ENCODE assay signal across 1 cellular context in the genomic region with DNA sequence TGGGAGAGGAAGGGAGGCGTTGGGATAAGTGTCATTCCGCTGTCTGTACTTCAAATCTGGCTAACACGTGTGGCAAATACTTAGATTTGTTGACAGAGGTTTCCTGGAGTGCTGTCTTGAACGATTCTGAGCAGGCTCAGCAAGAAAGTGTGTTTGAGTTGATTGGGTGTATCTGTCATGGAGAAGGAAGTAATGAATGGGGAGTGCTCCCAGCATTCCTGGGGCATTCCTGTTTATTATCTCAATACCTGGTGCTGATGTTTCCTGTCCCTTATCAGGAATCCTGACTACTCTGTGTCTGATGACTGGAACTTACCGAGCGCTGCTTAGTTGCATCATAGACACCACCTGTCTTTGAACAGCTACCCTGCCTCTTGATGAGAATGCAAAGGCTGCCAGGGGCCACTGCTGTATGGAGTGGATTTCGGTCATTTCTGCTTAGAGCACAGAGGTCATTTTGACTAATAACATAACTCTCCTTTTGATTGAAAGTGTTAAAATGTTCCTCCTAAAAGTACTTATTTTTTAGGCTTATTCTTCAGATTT.
TF ChIP-seq lines count a peak whose summit lies in the region.

No MANE protein-coding gene starts in this region.

TF ChIP-seq in K562, 482 proteins besides CTCF, POLR2A, EP300 and RAD21 (continued from another document):
- TF ChIP-seq ZBTB12 (CRISPR knock-in tag; IDR thresholded peaks at IDR 0.05) (no peak), ATF3 (IDR thresholded peaks at IDR 0.05) (peak; percentile 36), ATF3 (CRISPR knock-in tag; conservative IDR thresholded peaks at IDR 0.05) (no peak), ZC3H11A (IDR thresholded peaks at IDR 0.05; ENCODE audit: low read depth, low read length) (no peak), ZNF699 (CRISPR knock-in tag; IDR thresholded peaks at IDR 0.05; ENCODE audit: insufficient replicate concordance) (no peak), KDM1A (IDR thresholded peaks at IDR 0.05) (0 out of 4 replicates have a peak, but pooled peaks of 1 of the 2 experiments have one; percentile 13), CHD1 (IDR thresholded peaks at IDR 0.05; ENCODE audit: low read length) (no peak), MAFF (IDR thresholded peaks at IDR 0.05; ENCODE audit: low read length) (no peak), CEBPB (tag; IDR thresholded peaks at IDR 0.05) (peak; percentile 31; the same call in 1 of the 2 replicates)
